Comparison of ENCODE assay signal across 1 cellular context in genomic region chr2:96317584-96317997, GRCh38.
TF ChIP-seq lines count a peak whose summit lies in the region.

No MANE protein-coding gene starts in this region.

TF ChIP-seq in HepG2, 621 proteins besides CTCF, POLR2A, EP300 and RAD21 (continued from another document and continues in another):
- TF ChIP-seq HIC2 (CRISPR knock-in tag; IDR thresholded peaks at IDR 0.05; ENCODE audit: low read depth) (0 out of 2 replicates have a peak, but pooled peaks have one; percentile 39), ELF3 (CRISPR knock-in tag; IDR thresholded peaks at IDR 0.05) (peak; percentile 80), POGK (CRISPR knock-in tag; conservative IDR thresholded peaks at IDR 0.05) (no peak), ERF (CRISPR knock-in tag; IDR thresholded peaks at IDR 0.05) (peak; percentile 82), AGO2 (optimal IDR thresholded peaks at IDR 0.05; ENCODE audit: low read depth, low read length) (no peak), ZFP1 (CRISPR knock-in tag; IDR thresholded peaks at IDR 0.05) (0 out of 2 replicates have a peak, but pooled peaks have one; percentile 12), THAP11 (CRISPR knock-in tag; IDR thresholded peaks at IDR 0.05) (peak; percentile 55), ZNF644 (CRISPR knock-in tag; IDR thresholded peaks at IDR 0.05; ENCODE audit: low read depth) (peak; percentile 40; the same call in 1 of the 2 replicates), SMAD3 (CRISPR knock-in tag; IDR thresholded peaks at IDR 0.05) (peak; percentile 56; the same call in 1 of the 2 replicates), YEATS4 (CRISPR knock-in tag; IDR thresholded peaks at IDR 0.05; ENCODE audit: borderline replicate concordance) (peak; percentile 70), ZNF441 (CRISPR knock-in tag; IDR thresholded peaks at IDR 0.05; ENCODE audit: borderline replicate concordance) (peak; percentile 78; the same call in 1 of the 2 replicates), RARA (CRISPR knock-in tag; IDR thresholded peaks at IDR 0.05) (peak; percentile 73), NR2C2 (CRISPR knock-in tag; IDR thresholded peaks at IDR 0.05; ENCODE audit: borderline replicate concordance) (peak; percentile 80; the same call in 1 of the 2 replicates), YEATS2 (CRISPR knock-in tag; IDR thresholded peaks at IDR 0.05; ENCODE audit: borderline replicate concordance) (peak; percentile 49; the same call in 1 of the 2 replicates), NFRKB (IDR thresholded peaks at IDR 0.05) (no peak), ZNF235 (CRISPR knock-in tag; IDR thresholded peaks at IDR 0.05; ENCODE audit: borderline replicate concordance) (0 out of 2 replicates have a peak, but pooled peaks have one; percentile 19), KDM5B (CRISPR knock-in tag; IDR thresholded peaks at IDR 0.05; ENCODE audit: borderline replicate concordance) (peak; percentile 28; the same call in 1 of the 2 replicates), LCORL (IDR thresholded peaks at IDR 0.05) (no peak), LCORL (CRISPR knock-in tag; IDR thresholded peaks at IDR 0.05) (peak; percentile 59), ZNF678 (CRISPR knock-in tag; IDR thresholded peaks at IDR 0.05) (no peak), DMAP1 (CRISPR knock-in tag; IDR thresholded peaks at IDR 0.05) (peak; percentile 70; the same call in 1 of the 2 replicates), ZNF687 (CRISPR knock-in tag; IDR thresholded peaks at IDR 0.05) (peak; percentile 25; the same call in 1 of the 2 replicates), CBFB (CRISPR knock-in tag; IDR thresholded peaks at IDR 0.05) (peak; percentile 66; the same call in 1 of the 2 replicates), PRDM10 (CRISPR knock-in tag; IDR thresholded peaks at IDR 0.05; ENCODE audit: low read depth) (peak; percentile 94), SOX13 (IDR thresholded peaks at IDR 0.05) (no peak), SOX13 (CRISPR knock-in tag; conservative IDR thresholded peaks at IDR 0.05 in 1 of 2, IDR thresholded peaks at IDR 0.05 in 1 of 2) (peak in 1 of 2 experiments; percentile 33; a peak in 1 of 4 replicates), RBM39 (IDR thresholded peaks at IDR 0.05; ENCODE audit: low read depth, low read length, poor library complexity, severe bottlenecking) (no peak), PCBP1 (IDR thresholded peaks at IDR 0.05; ENCODE audit: borderline replicate concordance, low read depth, low read length) (no peak), ZBTB38 (CRISPR knock-in tag; IDR thresholded peaks at IDR 0.05) (0 out of 2 replicates have a peak, but pooled peaks have one; percentile 35), FOSL2 (CRISPR knock-in tag; IDR thresholded peaks at IDR 0.05) (peak; percentile 63), HNF4G (IDR thresholded peaks at IDR 0.05; ENCODE audit: borderline replicate concordance, low read depth, low read length) (peak; percentile 90), HNF4G (CRISPR knock-in tag; IDR thresholded peaks at IDR 0.05; ENCODE audit: borderline replicate concordance, low read depth) (peak; percentile 78), HOXA3 (CRISPR knock-in tag; IDR thresholded peaks at IDR 0.05) (0 out of 2 replicates have a peak, but pooled peaks have one; percentile 44), MAFK (conservative IDR thresholded peaks at IDR 0.05 in 1 of 2, IDR thresholded peaks at IDR 0.05 in 1 of 2; ENCODE audit: low read length in 2 of 2) (peak; percentile 62 to 63; a peak in 3 of 4 replicates), CREB1 (IDR thresholded peaks at IDR 0.05) (no peak), CREB1 (CRISPR knock-in tag; IDR thresholded peaks at IDR 0.05) (0 out of 2 replicates have a peak, but pooled peaks have one; percentile 17), XBP1 (CRISPR knock-in tag; IDR thresholded peaks at IDR 0.05) (no peak), ZNF276 (CRISPR knock-in tag; IDR thresholded peaks at IDR 0.05; ENCODE audit: low read depth) (no peak), RCOR2 (CRISPR knock-in tag; IDR thresholded peaks at IDR 0.05) (peak; percentile 70; the same call in 1 of the 2 replicates), NR2F1 (CRISPR knock-in tag; IDR thresholded peaks at IDR 0.05) (peak; percentile 62 to 65; a peak in 3 of 4 replicates), XRCC5 (optimal IDR thresholded peaks at IDR 0.05; ENCODE audit: low read length) (peak; percentile 33), RXRA (CRISPR knock-in tag; IDR thresholded peaks at IDR 0.05) (peak; percentile 77; the same call in 1 of the 2 replicates), KLF6 (CRISPR knock-in tag; IDR thresholded peaks at IDR 0.05) (peak; percentile 52; the same call in 1 of the 2 replicates), ARID4A (CRISPR knock-in tag; IDR thresholded peaks at IDR 0.05; ENCODE audit: borderline replicate concordance) (peak; percentile 53; the same call in 1 of the 2 replicates), HOXD1 (CRISPR knock-in tag; IDR thresholded peaks at IDR 0.05) (0 out of 2 replicates have a peak, but pooled peaks have one; percentile 26), NR2F6 (IDR thresholded peaks at IDR 0.05) (peak; percentile 77), NR2F6 (CRISPR knock-in tag; IDR thresholded peaks at IDR 0.05) (peak; percentile 85), SAP130 (CRISPR knock-in tag; IDR thresholded peaks at IDR 0.05; ENCODE audit: low read depth) (peak; percentile 72)
